Comparison of ENCODE assay signal across 14 cellular contexts in the genomic region with DNA sequence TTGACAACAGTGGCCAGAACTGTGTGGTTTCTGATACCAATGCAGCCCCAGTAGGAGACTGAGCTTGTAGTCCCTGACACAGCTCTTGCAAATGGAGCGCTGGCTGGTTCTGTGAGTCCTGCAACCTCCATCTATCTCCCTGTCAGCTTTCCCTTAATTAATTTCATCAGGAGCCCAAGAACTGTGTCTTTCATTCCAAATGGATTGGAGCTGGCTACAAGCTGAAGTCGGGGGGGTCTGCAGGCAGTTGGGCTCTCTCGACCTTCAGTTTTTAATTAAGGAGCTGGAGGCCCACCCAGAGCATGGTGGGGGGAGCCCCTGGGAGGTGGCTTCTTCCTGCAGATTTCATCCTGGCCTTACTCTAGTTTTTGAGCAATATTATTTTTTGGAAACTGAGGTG.
"Had no signal": no experiment of that assay in that cellular context is flagged by ENCODE, and none has a peak within 500 bp of the region (broad histone marks: within the 10 kb centered on the region; RNA-seq: fewer than 3 reads in every experiment).

No MANE protein-coding gene starts in this region.

- H3K9ac ChIP-seq: neural progenitor cell had no signal

- H3K27ac Mint-ChIP-seq: activated naive CD8-positive, alpha-beta T cell treated with anti-CD3 and anti-CD28 coated beads, Interleukin-2, amount 10 ng/mL, durations not matched to agents 7 days and 5 days; activated T-helper 1 cell treated with anti-CD3 and anti-CD28 coated beads, Interleukin-12 subunit alpha, Interleukin-12 subunit beta, Interleukin-2, Interleukin-4 antibody, amounts not matched to agents 30 ng/mL and 10 ng/mL and 1 ng/mL, durations not matched to agents 14 hours and 24 hours and 36 hours; effector memory CD8-positive, alpha-beta T cell; stimulated activated memory B cell treated with anti-CD40 and anti-IgM and Interleukin-4, amounts not matched to agents 10 μg/mL and 1 μg/mL and 100 μg/mL, for 72 hours had no signal

- H3K4me1 Mint-ChIP-seq: activated naive CD8-positive, alpha-beta T cell treated with anti-CD3 and anti-CD28 coated beads, Interleukin-2, amount 10 ng/mL, durations not matched to agents 7 days and 5 days; stimulated activated memory B cell treated with anti-CD40 and anti-IgM and Interleukin-4, amounts not matched to agents 10 μg/mL and 1 μg/mL and 100 μg/mL, for 72 hours had no signal

- H3K36me3 Mint-ChIP-seq: activated naive CD8-positive, alpha-beta T cell treated with anti-CD3 and anti-CD28 coated beads, Interleukin-2, amount 10 ng/mL, durations not matched to agents 7 days and 5 days; neural progenitor cell; stimulated activated memory B cell treated with anti-CD40 and anti-IgM and Interleukin-4, amounts not matched to agents 10 μg/mL and 1 μg/mL and 100 μg/mL, for 72 hours had no signal

- H3K9me3 Mint-ChIP-seq: activated naive CD8-positive, alpha-beta T cell treated with anti-CD3 and anti-CD28 coated beads, Interleukin-2, amount 10 ng/mL, durations not matched to agents 7 days and 5 days; effector memory CD8-positive, alpha-beta T cell; neural progenitor cell had no signal

- H3K4me3 ChIP-seq: gastrocnemius medialis, neural progenitor cell, SJCRH30, upper lobe of left lung had no signal

- H3K4me1 ChIP-seq: SJCRH30 had no signal

- H2AFZ ChIP-seq: neural progenitor cell had no signal

- H3K4me3 Mint-ChIP-seq: activated naive CD8-positive, alpha-beta T cell treated with anti-CD3 and anti-CD28 coated beads, Interleukin-2, amount 10 ng/mL, durations not matched to agents 7 days and 5 days; activated T-helper 1 cell treated with anti-CD3 and anti-CD28 coated beads, Interleukin-12 subunit alpha, Interleukin-12 subunit beta, Interleukin-2, Interleukin-4 antibody, amounts not matched to agents 30 ng/mL and 10 ng/mL and 1 ng/mL, durations not matched to agents 14 hours and 24 hours and 36 hours; effector memory CD8-positive, alpha-beta T cell; stimulated activated memory B cell treated with anti-CD40 and anti-IgM and Interleukin-4, amounts not matched to agents 10 μg/mL and 1 μg/mL and 100 μg/mL, for 72 hours had no signal

- ATAC-seq: effector memory CD8-positive, alpha-beta T cell; gastrocnemius medialis; stimulated activated memory B cell treated with anti-CD40 and anti-IgM and Interleukin-4, amounts not matched to agents 10 μg/mL and 1 μg/mL and 100 μg/mL, for 72 hours had no signal

- H3K27ac ChIP-seq: gastrocnemius medialis, neural progenitor cell, SJCRH30, upper lobe of left lung had no signal

- H3K4me2 ChIP-seq: neural progenitor cell had no signal

- H3K27me3 ChIP-seq: gastrocnemius medialis, neural progenitor cell, SJCRH30, upper lobe of left lung had no signal

- DNase-seq: activated CD4-positive, alpha-beta T cell treated with anti-CD3 and anti-CD28 coated beads, Interleukin-2, amount 50 U/mL, for 1 hour; activated CD8-positive, alpha-beta memory T cell treated with anti-CD3 and anti-CD28 coated beads for 24 hours; activated naive CD4-positive, alpha-beta T cell; activated naive CD8-positive, alpha-beta T cell treated with anti-CD3 and anti-CD28 coated beads, Interleukin-2, amount 10 ng/mL, durations not matched to agents 7 days and 5 days; dermis blood vessel endothelial cell; effector memory CD8-positive, alpha-beta T cell; mesendoderm; SJCRH30; stimulated activated CD4-positive, alpha-beta T cell treated with anti-CD3 and anti-CD28 coated beads, Interleukin-2, amount 100 ng/mL, for 48 hours; upper lobe of left lung had no signal

- H3K9me3 ChIP-seq: gastrocnemius medialis, SJCRH30, upper lobe of left lung had no signal

- H3K36me3 ChIP-seq: gastrocnemius medialis, neural progenitor cell, SJCRH30 had no signal
